ENCODE assay signal across 18 cellular contexts in the genomic region with DNA sequence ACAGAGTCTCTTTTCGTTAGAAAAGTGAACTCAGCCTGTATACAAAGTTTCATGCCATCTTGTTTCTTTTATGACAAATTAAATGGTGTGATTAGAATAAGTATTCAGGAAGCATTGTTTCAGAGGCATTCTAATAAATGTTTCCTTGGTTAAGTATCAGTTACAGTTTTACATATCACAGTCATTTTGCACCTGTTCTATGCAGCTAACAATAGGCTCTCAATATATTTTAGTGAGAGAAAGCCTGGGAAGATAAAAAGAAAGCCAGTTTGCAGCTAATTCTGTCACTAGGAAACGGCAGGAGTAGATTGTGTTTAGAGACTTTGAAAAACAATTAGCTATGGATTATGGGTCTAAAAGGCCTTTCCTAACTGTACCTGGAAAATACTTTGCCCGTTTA.
"Had no signal": no experiment of that assay in that cellular context is flagged by ENCODE, and none has a peak within 500 bp of the region (broad histone marks: within the 10 kb centered on the region; RNA-seq: fewer than 3 reads in every experiment).

No MANE protein-coding gene starts in this region.

- H3K27ac ChIP-seq: brain microvascular endothelial cell, prostate gland had no signal

- H3K4me3 ChIP-seq: prostate gland had no signal

- H3K36me3 ChIP-seq: brain microvascular endothelial cell, prostate gland had no signal

- H3K27ac Mint-ChIP-seq: activated naive CD8-positive, alpha-beta T cell; natural killer cell treated with Interleukin-12 subunit alpha and Interleukin-12 subunit beta and Interleukin-15 and Interleukin-18, amount 100 ng/mL, for 72 hours; stimulated activated naive CD8-positive, alpha-beta T cell treated with anti-CD3 and anti-CD28 coated beads, Interleukin-15, amount 100 ng/mL, for 72 hours; type B pancreatic cell had no signal

- H3K27me3 ChIP-seq: brain microvascular endothelial cell had no signal

- H3K9me3 Mint-ChIP-seq: stimulated activated naive CD8-positive, alpha-beta T cell treated with anti-CD3 and anti-CD28 coated beads, Interleukin-15, amount 100 ng/mL, for 72 hours; type B pancreatic cell had no signal

- H3K9me3 ChIP-seq: prostate gland had no signal

- H3K4me1 ChIP-seq: prostate gland had no signal

- H3K4me1 Mint-ChIP-seq: central memory CD8-positive, alpha-beta T cell; stimulated activated naive CD8-positive, alpha-beta T cell treated with anti-CD3 and anti-CD28 coated beads, Interleukin-15, amount 100 ng/mL, for 72 hours had no signal

- DNase-seq: activated CD4-positive, alpha-beta T cell treated with anti-CD3 and anti-CD28 coated beads, Interleukin-2, amount 50 U/mL, for 1 hour; activated CD8-positive, alpha-beta memory T cell treated with anti-CD3 and anti-CD28 coated beads for 24 hours; activated gamma-delta T cell treated with Interleukin-2 at 50 U/mL for 16 hours; amygdala; brain microvascular endothelial cell; cortex of kidney; effector memory CD4-positive, alpha-beta T cell; foreskin melanocyte; kidney glomerular epithelial cell; mesenchymal stem cell; stimulated activated CD4-positive, alpha-beta T cell treated with anti-CD3 and anti-CD28 coated beads, Interleukin-1b, Interleukin-23, amount 100 ng/mL, for 48 hours; stimulated activated naive CD8-positive, alpha-beta T cell treated with anti-CD3 and anti-CD28 coated beads, Interleukin-15, amount 100 ng/mL, for 72 hours; T1000 had no signal

- H3K27me3 Mint-ChIP-seq: activated naive CD8-positive, alpha-beta T cell; central memory CD8-positive, alpha-beta T cell; natural killer cell treated with Interleukin-12 subunit alpha and Interleukin-12 subunit beta and Interleukin-15 and Interleukin-18, amount 100 ng/mL, for 72 hours; stimulated activated naive CD8-positive, alpha-beta T cell treated with anti-CD3 and anti-CD28 coated beads, Interleukin-15, amount 100 ng/mL, for 72 hours had no signal

- H3K4me3 Mint-ChIP-seq: activated naive CD8-positive, alpha-beta T cell; central memory CD8-positive, alpha-beta T cell; natural killer cell treated with Interleukin-12 subunit alpha and Interleukin-12 subunit beta and Interleukin-15 and Interleukin-18, amount 100 ng/mL, for 72 hours; stimulated activated naive CD8-positive, alpha-beta T cell treated with anti-CD3 and anti-CD28 coated beads, Interleukin-15, amount 100 ng/mL, for 72 hours; type B pancreatic cell had no signal

- H3K36me3 Mint-ChIP-seq: activated naive CD8-positive, alpha-beta T cell; natural killer cell treated with Interleukin-12 subunit alpha and Interleukin-12 subunit beta and Interleukin-15 and Interleukin-18, amount 100 ng/mL, for 72 hours; type B pancreatic cell had no signal
